1 cellular context compared by ENCODE assay signal in genomic region chr2:20350753-20351554, GRCh38.
TF ChIP-seq lines count a peak whose summit lies in the region.

Gene PUM2 (minus strand): TSS chr2:20350844. CDS start chr2:20327360, 23,484 bp downstream.

TF ChIP-seq in HepG2, 621 proteins besides CTCF, POLR2A, EP300 and RAD21 (continued from another document and continues in another):
- TF ChIP-seq HOMEZ (CRISPR knock-in tag; IDR thresholded peaks at IDR 0.05; ENCODE audit: low read depth) (no peak; the same call in 1 of the 2 replicates), HNF1A (IDR thresholded peaks at IDR 0.05; ENCODE audit: low read depth) (peak; percentile 14; the same call in 1 of the 2 replicates), HNF1A (CRISPR knock-in tag; IDR thresholded peaks at IDR 0.05; ENCODE audit: borderline replicate concordance) (peak; percentile 79), FOXO4 (CRISPR knock-in tag; conservative IDR thresholded peaks at IDR 0.05) (no peak), CEBPB (IDR thresholded peaks at IDR 0.05; ENCODE audit: borderline replicate concordance, low read depth, low read length) (0 out of 2 replicates have a peak, but pooled peaks have one; percentile 46), HOXA9 (CRISPR knock-in tag; IDR thresholded peaks at IDR 0.05; ENCODE audit: borderline replicate concordance) (peak; percentile 70), ZNF761 (CRISPR knock-in tag; conservative IDR thresholded peaks at IDR 0.05) (peak; percentile 96), THYN1 (CRISPR knock-in tag; IDR thresholded peaks at IDR 0.05; ENCODE audit: borderline replicate concordance, low read depth) (no peak), POLR2AphosphoS5 (IDR thresholded peaks at IDR 0.05; ENCODE audit: low read depth, low read length) (peak; percentile 79), ZNF414 (CRISPR knock-in tag; IDR thresholded peaks at IDR 0.05) (peak; percentile 30; the same call in 1 of the 2 replicates), ZNF20 (CRISPR knock-in tag; IDR thresholded peaks at IDR 0.05) (no peak), ZNF557 (CRISPR knock-in tag; IDR thresholded peaks at IDR 0.05) (peak; percentile 98), GMEB1 (CRISPR knock-in tag; IDR thresholded peaks at IDR 0.05; ENCODE audit: borderline replicate concordance) (peak; percentile 98), MEF2D (CRISPR knock-in tag; IDR thresholded peaks at IDR 0.05) (0 out of 2 replicates have a peak, but pooled peaks have one; percentile 79), ZNF510 (CRISPR knock-in tag; IDR thresholded peaks at IDR 0.05; ENCODE audit: low read depth) (peak; percentile 86), ZNF17 (CRISPR knock-in tag; IDR thresholded peaks at IDR 0.05) (no peak; the same call in 1 of the 2 replicates), PAXIP1 (CRISPR knock-in tag; conservative IDR thresholded peaks at IDR 0.05) (peak; percentile 68), TEAD3 (CRISPR knock-in tag; optimal IDR thresholded peaks at IDR 0.05; ENCODE audit: borderline replicate concordance) (peak; percentile 80), ZNF441 (CRISPR knock-in tag; IDR thresholded peaks at IDR 0.05; ENCODE audit: borderline replicate concordance) (peak; percentile 96), MXD1 (CRISPR knock-in tag; IDR thresholded peaks at IDR 0.05) (peak; percentile 81), ZBTB3 (CRISPR knock-in tag; IDR thresholded peaks at IDR 0.05; ENCODE audit: borderline replicate concordance, low read depth) (0 out of 2 replicates have a peak, but pooled peaks have one; percentile 74), FOXP1 (IDR thresholded peaks at IDR 0.05) (no peak), FOXP1 (CRISPR knock-in tag; IDR thresholded peaks at IDR 0.05) (peak; percentile 58), DPF2 (CRISPR knock-in tag; IDR thresholded peaks at IDR 0.05; ENCODE audit: borderline replicate concordance, low read depth) (no peak; the same call in 1 of the 2 replicates), PCBP2 (optimal IDR thresholded peaks at IDR 0.05; ENCODE audit: low read depth, low read length, poor library complexity, severe bottlenecking) (no peak), SMAD9 (CRISPR knock-in tag; IDR thresholded peaks at IDR 0.05) (no peak), ZNF230 (CRISPR knock-in tag; IDR thresholded peaks at IDR 0.05) (peak; percentile 97), SCMH1 (CRISPR knock-in tag; IDR thresholded peaks at IDR 0.05; ENCODE audit: borderline replicate concordance) (no peak), ZNF556 (CRISPR knock-in tag; IDR thresholded peaks at IDR 0.05; ENCODE audit: borderline replicate concordance) (peak; percentile 87; the same call in 1 of the 2 replicates), ZNF558 (CRISPR knock-in tag; IDR thresholded peaks at IDR 0.05; ENCODE audit: borderline replicate concordance) (no peak; the same call in 1 of the 2 replicates), ZNF687 (CRISPR knock-in tag; IDR thresholded peaks at IDR 0.05) (peak; percentile 98), ZKSCAN8 (CRISPR knock-in tag; IDR thresholded peaks at IDR 0.05; ENCODE audit: borderline replicate concordance) (peak; percentile 74; the same call in 1 of the 2 replicates), ZNF605 (CRISPR knock-in tag; IDR thresholded peaks at IDR 0.05) (no peak; the same call in 1 of the 2 replicates), SP1 (IDR thresholded peaks at IDR 0.05) (no peak), SP1 (CRISPR knock-in tag; IDR thresholded peaks at IDR 0.05) (peak; percentile 64), TSC22D2 (CRISPR knock-in tag; IDR thresholded peaks at IDR 0.05; ENCODE audit: borderline replicate concordance) (peak; percentile 60; the same call in 1 of the 2 replicates), ZNF136 (CRISPR knock-in tag; IDR thresholded peaks at IDR 0.05; ENCODE audit: low read depth) (peak; percentile 77; the same call in 1 of the 2 replicates)
